ENCODE assay signal across 1 cellular context in genomic region chr6:71393471-71393870, GRCh38.
TF ChIP-seq lines count a peak whose summit lies in the region.

No MANE protein-coding gene starts in this region.

TF ChIP-seq in SK-N-SH treated with all-trans-retinoic acid at 6 μM for 48 hours, 23 proteins besides CTCF, POLR2A, EP300 and RAD21 (continued from another document):
- TF ChIP-seq POU6F1 (CRISPR knock-in tag; IDR thresholded peaks at IDR 0.05; ENCODE audit: borderline replicate concordance, low read depth), result no peak
- TF ChIP-seq SNAI2 (CRISPR knock-in tag; IDR thresholded peaks at IDR 0.05), result no peak
- TF ChIP-seq GLIS3 (CRISPR knock-in tag; IDR thresholded peaks at IDR 0.05), result no peak
- TF ChIP-seq OSR1 (CRISPR knock-in tag; IDR thresholded peaks at IDR 0.05), result no peak
- TF ChIP-seq ZNF565 (CRISPR knock-in tag; conservative IDR thresholded peaks at IDR 0.05; ENCODE audit: low read depth), result no peak
- no peak for TF ChIP-seq CSRNP3 (CRISPR knock-in tag; IDR thresholded peaks at IDR 0.05)
